Comparison of ENCODE assay signal across 12 cellular contexts in genomic region chr6:163354085-163354484, GRCh38.
DNase-seq lines count a peak whose midpoint lies in the region; TF ChIP-seq lines count a peak whose summit lies in the region.
"Had no signal": no experiment of that assay in that cellular context is flagged by ENCODE, and none has a peak within 500 bp of the region (broad histone marks: within the 10 kb centered on the region; RNA-seq: fewer than 3 reads in every experiment).

No MANE protein-coding gene starts in this region.

- intact Hi-C loops in spleen (cut with DNase I; ENCODE audit: low total_unique reads), result no loop called here

- peak overlapping the region; percentile 21 to 86 (median 76) for H3K27ac ChIP-seq in spleen
- H3K27ac ChIP-seq: epithelial cell of prostate had no signal

- no peaks in the 10 kb centered on the region for H3K36me3 Mint-ChIP-seq in brain
- H3K36me3 Mint-ChIP-seq: CD8-positive, alpha-beta T cell had no signal

- H3K27me3 Mint-ChIP-seq in brain, result peaks cover 3% of the 10 kb centered on the region

- no peak overlapping the region for H3K4me3 Mint-ChIP-seq in brain
- H3K4me3 Mint-ChIP-seq: CD8-positive, alpha-beta T cell had no signal

- no peak overlapping the region for H3K4me3 ChIP-seq in spleen

- peaks cover 14% of the 10 kb centered on the region for H3K4me1 Mint-ChIP-seq in brain

- in situ Hi-C loops in ACHN (cut with HindIII; ENCODE audit: low pct_ligation_motif_present, low pct_unique_long_range_greater_than_20kb, low sequenced_read_pairs), result no loop called here

- 42 to 64% (median 55%) methylated on average over 8 of the region's 8 CpGs for WGBS in spleen, 5 donors

- no peaks in the 10 kb centered on the region for H3K27me3 ChIP-seq in spleen (replicated peaks in 1 of 7)

- no peak for TF ChIP-seq CTCF in brain (conservative IDR thresholded peaks at IDR 0.05)
- TF ChIP-seq CTCF in spleen (IDR thresholded peaks at IDR 0.05 in 8 of 11, conservative IDR thresholded peaks at IDR 0.05 in 3 of 11), result no peak

- peak overlapping the region in 3 of 5 experiments; percentile 48 to 85 (median 80) for H3K27ac Mint-ChIP-seq in brain
- H3K27ac Mint-ChIP-seq: CD8-positive, alpha-beta T cell had no signal

- H3K36me3 ChIP-seq in spleen, result no peaks in the 10 kb centered on the region

- H3K4me1 ChIP-seq in spleen, result peaks cover 19 to 48% (median 31%) of the 10 kb centered on the region in 6 donors

- H3K9me3 Mint-ChIP-seq in brain, result no peaks in the 10 kb centered on the region
- H3K9me3 Mint-ChIP-seq: CD8-positive, alpha-beta T cell had no signal

- DNase-seq in M059J (ENCODE audit: low read depth) (peak; percentile 23), iris pigment epithelial cell (ENCODE audit: low read depth) (peak; percentile 81), spleen (no peak), C1 segment of cervical spinal cord (lab: John Stamatoyannopoulos, UW) (no peak), kidney tubule cell (ENCODE audit: low spot score) (no peak), occipital lobe (lab: John Stamatoyannopoulos, UW) (no peak), ACHN (no peak)
- DNase-seq: CD8-positive, alpha-beta T cell; GOT3; NCI-H2081 had no signal

- no peaks in the 10 kb centered on the region for H3K9me3 ChIP-seq in spleen

- TF ChIP-seq POLR2A in spleen (IDR thresholded peaks at IDR 0.05), result no peak

Comparison
In these comparisons a context has a peak if more than half of its experiments do, and no peak if none do; other contexts are left out.
1. DNase-seq: peak in M059J (single experiment) and iris pigment epithelial cell (single experiment); none in spleen (single experiment), C1 segment of cervical spinal cord (0 of 14), kidney tubule cell (single experiment), occipital lobe (single experiment) and ACHN (single experiment).